ENCODE assay signal across 18 cellular contexts in the genomic region with DNA sequence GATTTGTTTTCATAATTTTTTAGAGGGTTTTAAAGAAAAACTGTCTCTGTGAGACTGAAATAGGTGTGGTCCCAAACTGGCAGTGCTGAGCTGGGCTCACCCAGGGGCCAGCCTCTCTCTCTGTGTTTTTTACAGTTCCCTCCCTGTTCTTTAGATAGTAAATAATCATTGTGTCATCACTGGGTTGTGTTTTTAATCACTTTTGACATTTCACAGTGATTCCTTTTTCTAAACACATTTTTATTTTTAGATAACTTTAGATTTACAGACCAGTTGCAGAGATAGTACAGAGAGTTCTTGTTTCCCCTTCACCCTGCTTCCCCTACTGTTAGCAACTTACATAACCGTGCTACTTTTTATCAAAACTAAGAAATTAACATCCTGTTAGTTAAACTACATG. TPM values are rescaled to one million over a fixed set of nuclear protein-coding genes. Genes with fewer than 3 reads are reported as not detected.
DNase-seq lines count a peak whose midpoint lies in the region; ATAC-seq, FAIRE-seq and TF ChIP-seq lines count a peak whose summit lies in the region.
"Had no signal": no experiment of that assay in that cellular context is flagged by ENCODE, and none has a peak within 500 bp of the region (broad histone marks: within the 10 kb centered on the region; RNA-seq: fewer than 3 reads in every experiment).

No MANE protein-coding gene starts in this region.

- H3K36me3 ChIP-seq in gastroesophageal sphincter (no peaks in the 10 kb centered on the region), sigmoid colon (no peaks in the 10 kb centered on the region)

- DNase-seq in Right ventricle myocardium inferior (ENCODE audit: missing footprints) (no peak), cardiac septum (ENCODE audit: low spot score) (no peak), sigmoid colon (no peak), RCC 7860 (ENCODE audit: low spot score) (no peak), dorsolateral prefrontal cortex (no peak)
- DNase-seq: activated B cell treated with CpG ODN at 0.5 μM for 24 hours; activated CD8-positive, alpha-beta memory T cell treated with anti-CD3 and anti-CD28 coated beads, Interleukin-2, amount 50 U/mL, for 4 hours; activated naive CD4-positive, alpha-beta T cell treated with anti-CD3 and anti-CD28 coated beads for 36 hours; caudate nucleus; CD4-positive, alpha-beta T cell; NCI-H446 treated with DMSO at 0.1 percent for 48 hours; substantia nigra; SW 1271 had no signal

- ATAC-seq in Right ventricle myocardium inferior (peak; percentile 53), gastroesophageal sphincter (peak; percentile 80), GM19351 (IDR thresholded peaks at IDR 0.05; ENCODE audit: unreplicated experiment) (no peak), HG02798 (IDR thresholded peaks at IDR 0.05; ENCODE audit: poor library complexity, unreplicated experiment) (no peak)

- H3K4me1 ChIP-seq in gastroesophageal sphincter (peaks cover 35 to 98% (median 37%) of the 10 kb centered on the region in 3 donors), sigmoid colon (peaks cover 0 to 91% (median 38%) of the 10 kb centered on the region in 4 donors)

- intact Hi-C loops in Right ventricle myocardium inferior (cut with DNase I), result no loop called here
- intact Hi-C loops in cardiac septum (cut with DNase I), result no loop called here
- intact Hi-C loops in sigmoid colon (cut with DNase I), result no loop called here
- intact Hi-C loops in dorsolateral prefrontal cortex (cut with DNase I), result loop anchor here in 1 of 2 donors (5.0 kb wide), 1 partner anchor 156 kb away; no protein-coding TSS in a partner anchor

- H3K27me3 ChIP-seq in gastroesophageal sphincter (no peaks in the 10 kb centered on the region), sigmoid colon (no peaks in the 10 kb centered on the region), dorsolateral prefrontal cortex (no peaks in the 10 kb centered on the region)

- TF ChIP-seq POLR2A in gastroesophageal sphincter (IDR thresholded peaks at IDR 0.05), result no peak
- TF ChIP-seq POLR2A in sigmoid colon (IDR thresholded peaks at IDR 0.05), result no peak

- no peak for FAIRE-seq in RCC 7860 (lab: Jason Lieb, UNC)

- peak overlapping the region; percentile 75 to 89 (median 82) for H3K27ac ChIP-seq in gastroesophageal sphincter
- peak overlapping the region; percentile 67 to 85 (median 74) for H3K27ac ChIP-seq in sigmoid colon
- peak overlapping the region in 26 of 59 donors; percentile 0 to 79 (median 36) for H3K27ac ChIP-seq in dorsolateral prefrontal cortex
- H3K27ac ChIP-seq: HL-60 had no signal

- no peak for TF ChIP-seq CTCF in gastroesophageal sphincter (IDR thresholded peaks at IDR 0.05)
- no peak for TF ChIP-seq CTCF in sigmoid colon (IDR thresholded peaks at IDR 0.05)
- no peak for TF ChIP-seq CTCF in dorsolateral prefrontal cortex (IDR thresholded peaks at IDR 0.05 in 54 of 56, conservative IDR thresholded peaks at IDR 0.05 in 2 of 56; ENCODE audit: low read depth in 1 of 56, partially characterized antibody in 56 of 56)

- H3K4me3 ChIP-seq in gastroesophageal sphincter (no peak overlapping the region), sigmoid colon (no peak overlapping the region), dorsolateral prefrontal cortex (no peak overlapping the region)

- WGBS in gastroesophageal sphincter (ENCODE audit: low coverage in 1 of 2), 2 donors, result 0 to 38% methylated on average over 1 of the region's 1 CpG
- WGBS in sigmoid colon, 2 donors, result 52 to 73% methylated on average over 1 of the region's 1 CpG

- TF ChIP-seq EP300 in gastroesophageal sphincter (IDR thresholded peaks at IDR 0.05), result no peak
- TF ChIP-seq EP300 in sigmoid colon (IDR thresholded peaks at IDR 0.05), result peak in 3 of 4 donors; percentile 69 to 82 (median 77)

- no peaks in the 10 kb centered on the region for H3K9me3 ChIP-seq in gastroesophageal sphincter
- no peaks in the 10 kb centered on the region for H3K9me3 ChIP-seq in sigmoid colon

RNA-seq across cellular contexts. Expression of gene MAP1B, which starts 44.4 kb away (rescaled TPM):
- total RNA-seq in Right ventricle myocardium inferior (59.9 TPM), cardiac septum (217 TPM), gastroesophageal sphincter (1,000 to 10,000 TPM in 1 of 4 donors, 100 to 1,000 TPM in 3; 601 to 1,344 (median 738) TPM), sigmoid colon (100 to 1,000 TPM in 3 of 4 donors, 10 to 100 TPM in 1; 98.6 to 659 (median 288) TPM), dorsolateral prefrontal cortex (1,000 to 10,000 TPM in 95 of 120 experiments, 100 to 1,000 TPM in 25; 523 to 1,758 (median 1,258) TPM)
- polyA plus RNA-seq in sigmoid colon, result 1 to 10 TPM in 2 of 3 donors, under 1 TPM in 1; 0.69 to 5.0 (median 1.2) TPM
- total RNA-seq: OCI-LY7 had no signal

Comparison
In these comparisons a context has a peak if more than half of its experiments do, and no peak if none do; other contexts are left out.
1. ATAC-seq: peak in Right ventricle myocardium inferior (single experiment) and gastroesophageal sphincter (single experiment); none in GM19351 (single experiment) and HG02798 (single experiment).